ENCODE assay signal across 17 cellular contexts in genomic region chr4:8332891-8333331, GRCh38.
DNase-seq lines count a peak whose midpoint lies in the region; ATAC-seq and TF ChIP-seq lines count a peak whose summit lies in the region.
"Had no signal": no experiment of that assay in that cellular context is flagged by ENCODE, and none has a peak within 500 bp of the region (broad histone marks: within the 10 kb centered on the region; RNA-seq: fewer than 3 reads in every experiment).

No MANE protein-coding gene starts in this region.

- H3K27me3 Mint-ChIP-seq in activated CD8-positive, alpha-beta memory T cell treated with anti-CD3 and anti-CD28 coated beads, Interleukin-2, amount 10 ng/mL, durations not matched to agents 7 days and 5 days, result peaks cover 2% of the 10 kb centered on the region
- H3K27me3 Mint-ChIP-seq: CD4-positive, alpha-beta T cell had no signal

- no peaks in the 10 kb centered on the region for H3K4me1 Mint-ChIP-seq in activated CD8-positive, alpha-beta memory T cell treated with anti-CD3 and anti-CD28 coated beads, Interleukin-2, amount 10 ng/mL, durations not matched to agents 7 days and 5 days

- no peak overlapping the region for H3K4me2 ChIP-seq in PC-9

- peak; percentile 41 to 49 for DNase-seq in PC-9
- peak; percentile 1 to 59 for DNase-seq in ascending aorta (ENCODE audit: low spot score in 2 of 2)
- DNase-seq in prostate gland (ENCODE audit: low spot score), result peak; percentile 57
- no peak for DNase-seq in activated CD8-positive, alpha-beta memory T cell treated with anti-CD3 and anti-CD28 coated beads, Interleukin-2, amount 10 ng/mL, durations not matched to agents 7 days and 5 days
- no peak for DNase-seq in COLO668 (lab: John Stamatoyannopoulos, UW; ENCODE audit: unreplicated experiment)
- DNase-seq in DMS 273 treated with DMSO at 0.1 percent for 48 hours (lab: John Stamatoyannopoulos, UW), result no peak
- DNase-seq: ACHN, DMS79 treated with DMSO at 0.1 percent for 48 hours, GM23248, KG1, NCI-H1092, NCI-H446, PC-3 had no signal

- no peak for TF ChIP-seq CTCF in PC-9 (conservative IDR thresholded peaks at IDR 0.05)
- no peak for TF ChIP-seq CTCF in ascending aorta (IDR thresholded peaks at IDR 0.05)
- no peak for TF ChIP-seq CTCF in prostate gland (IDR thresholded peaks at IDR 0.05)

- H3K9me2 ChIP-seq in PC-9 (ENCODE audit: insufficient read depth), result no peaks in the 10 kb centered on the region

- BruUV-seq in PC-9 (replicated peaks; lab: Mats Ljungman, UMichigan), result no TSS peak

- 61% methylated on average over 8 of the region's 8 CpGs for WGBS in prostate gland

- H3K4me1 ChIP-seq in PC-9 (replicated peaks; ENCODE audit: insufficient read depth) (peaks cover 8% of the 10 kb centered on the region), ascending aorta (peaks cover 10 to 18% of the 10 kb centered on the region in 2 donors), prostate gland (replicated peaks) (peaks cover 6% of the 10 kb centered on the region)

- TF ChIP-seq POLR2A in prostate gland (IDR thresholded peaks at IDR 0.05), result no peak

- no peak overlapping the region for H3K27ac ChIP-seq in PC-9
- no peak overlapping the region for H3K27ac ChIP-seq in ascending aorta
- no peak overlapping the region for H3K27ac ChIP-seq in prostate gland
- H3K27ac ChIP-seq: GM23248 had no signal

- H2AFZ ChIP-seq in PC-9, result no peak overlapping the region
- H2AFZ ChIP-seq: GM23248 had no signal

- peaks cover 3% of the 10 kb centered on the region; the same call in 1 of the 2 replicates for H3F3A ChIP-seq in PC-9 (ENCODE audit: insufficient read depth, low read depth)

- intact Hi-C loops in PC-9 (cut with micrococcal nuclease; ENCODE audit: unreplicated experiment) (no loop called here), ascending aorta (cut with DNase I) (no loop called here), prostate gland (cut with DNase I) (no loop called here)

- CTCF ChIA-PET in PC-9 (lab: Charles Lee), result no interaction called here
- CTCF ChIA-PET in activated CD8-positive, alpha-beta memory T cell treated with anti-CD3 and anti-CD28 coated beads, Interleukin-2, amount 10 ng/mL, durations not matched to agents 7 days and 5 days (lab: Charles Lee), result no interaction called here

- H3K4me3 ChIP-seq in PC-9 (no peak overlapping the region), ascending aorta (no peak overlapping the region), prostate gland (no peak overlapping the region)
- H3K4me3 ChIP-seq: GM23248 had no signal

- H3K27ac Mint-ChIP-seq in activated CD8-positive, alpha-beta memory T cell treated with anti-CD3 and anti-CD28 coated beads, Interleukin-2, amount 10 ng/mL, durations not matched to agents 7 days and 5 days, result no peak overlapping the region
- H3K27ac Mint-ChIP-seq: CD4-positive, alpha-beta T cell had no signal

- H3K36me3 ChIP-seq in PC-9 (ENCODE audit: low read depth), result no peaks in the 10 kb centered on the region
- no peaks in the 10 kb centered on the region for H3K36me3 ChIP-seq in ascending aorta
- H3K36me3 ChIP-seq in prostate gland, result no peaks in the 10 kb centered on the region

- H3K9me3 ChIP-seq in PC-9 (ENCODE audit: insufficient read depth, low read depth), result no peaks in the 10 kb centered on the region
- H3K9me3 ChIP-seq in ascending aorta, result no peaks in the 10 kb centered on the region
- no peaks in the 10 kb centered on the region for H3K9me3 ChIP-seq in prostate gland

- no peaks in the 10 kb centered on the region for H3K36me3 Mint-ChIP-seq in activated CD8-positive, alpha-beta memory T cell treated with anti-CD3 and anti-CD28 coated beads, Interleukin-2, amount 10 ng/mL, durations not matched to agents 7 days and 5 days

- no peak overlapping the region for H3K4me3 Mint-ChIP-seq in activated CD8-positive, alpha-beta memory T cell treated with anti-CD3 and anti-CD28 coated beads, Interleukin-2, amount 10 ng/mL, durations not matched to agents 7 days and 5 days
- H3K4me3 Mint-ChIP-seq: CD4-positive, alpha-beta T cell had no signal

- H3K9me3 Mint-ChIP-seq in activated CD8-positive, alpha-beta memory T cell treated with anti-CD3 and anti-CD28 coated beads, Interleukin-2, amount 10 ng/mL, durations not matched to agents 7 days and 5 days (ENCODE audit: low read depth), result peaks cover 5% of the 10 kb centered on the region

- H3K79me2 ChIP-seq in PC-9 (ENCODE audit: low read depth), result no peaks in the 10 kb centered on the region

- POLR2A ChIA-PET in PC-9 (lab: Charles Lee; ENCODE audit: unreplicated experiment), result no interaction called here

- no peaks in the 10 kb centered on the region for H4K20me1 ChIP-seq in PC-9 (ENCODE audit: insufficient read depth)

- peak; percentile 58 for ATAC-seq in esophagus mucosa
- ATAC-seq in activated CD8-positive, alpha-beta memory T cell treated with anti-CD3 and anti-CD28 coated beads, Interleukin-2, amount 10 ng/mL, durations not matched to agents 7 days and 5 days, result no peak
- ATAC-seq in GM19035 (IDR thresholded peaks at IDR 0.05; ENCODE audit: unreplicated experiment), result no peak
- ATAC-seq: PC-3, Right ventricle myocardium inferior had no signal

- H3K27me3 ChIP-seq in PC-9 (ENCODE audit: insufficient read depth, low read depth) (no peaks in the 10 kb centered on the region), ascending aorta (no peaks in the 10 kb centered on the region), prostate gland (replicated peaks; ENCODE audit: insufficient read depth) (no peaks in the 10 kb centered on the region)

Comparison
In these comparisons a context has a peak if more than half of its experiments do, and no peak if none do; other contexts are left out.
1. DNase-seq: peak in PC-9 (2 of 2), ascending aorta (2 of 2) and prostate gland (single experiment); none in activated CD8-positive, alpha-beta memory T cell treated with anti-CD3 and anti-CD28 coated beads, Interleukin-2, amount 10 ng/mL, durations not matched to agents 7 days and 5 days (single experiment), COLO668 (single experiment) and DMS 273 treated with DMSO at 0.1 percent for 48 hours (single experiment).